ENCODE assay signal across 10 cellular contexts in genomic region chr5:4815002-4815401, GRCh38.
"Had no signal": no experiment of that assay in that cellular context is flagged by ENCODE, and none has a peak within 500 bp of the region (broad histone marks: within the 10 kb centered on the region; RNA-seq: fewer than 3 reads in every experiment).

No MANE protein-coding gene starts in this region.

- H3K9me3 ChIP-seq: HAP-1 had no signal

- ATAC-seq: GM23338, HCT116 had no signal

- H3K36me3 ChIP-seq: HAP-1 had no signal

- H3K4me1 ChIP-seq: HAP-1 had no signal

- DNase-seq: GM23248, GOT3, H7, H9, HCEC 1CT, HFFc6 had no signal

- FAIRE-seq: H54 had no signal

- H3K27ac ChIP-seq: GM23248 had no signal

- H3K4me2 ChIP-seq: GM23338 had no signal

- H3K9ac ChIP-seq: GM23248 had no signal

- H3K4me3 ChIP-seq: GM23248, GM23338, HAP-1 had no signal

- H2AFZ ChIP-seq: GM23248, GM23338 had no signal
